Comparison of ENCODE assay signal across 10 cellular contexts in genomic region chr7:100169147-100169850, GRCh38. TPM values are rescaled to one million over a fixed set of nuclear protein-coding genes. Genes with fewer than 3 reads are reported as not detected.
A peak's percentile ranks its signal among the peaks of the same experiment; 100 is the strongest.
DNase-seq lines count a peak whose midpoint lies in the region; ATAC-seq and TF ChIP-seq lines count a peak whose summit lies in the region.
"Had no signal": no experiment of that assay in that cellular context is flagged by ENCODE, and none has a peak within 500 bp of the region (broad histone marks: within the 10 kb centered on the region; RNA-seq: fewer than 3 reads in every experiment).

No MANE protein-coding gene starts in this region.

- TF ChIP-seq CTCF in PC-9 (conservative IDR thresholded peaks at IDR 0.05): no peak

- no peak overlapping the region for H3K27ac Mint-ChIP-seq in activated CD4-positive, alpha-beta T cell treated with anti-CD3 and anti-CD28 coated beads, Interleukin-2, amount 10 ng/mL, durations not matched to agents 24 days and 14 days
- no peak overlapping the region for H3K27ac Mint-ChIP-seq in central memory CD8-positive, alpha-beta T cell (ENCODE audit: low read depth)
- peak overlapping the region; percentile 23 for H3K27ac Mint-ChIP-seq in stimulated activated effector memory CD8-positive, alpha-beta T cell treated with anti-CD3 and anti-CD28 coated beads, Interleukin-12 subunit alpha, Interleukin-12 subunit beta, amount 100 ng/mL, for 72 hours

- no peak overlapping the region for H2AFZ ChIP-seq in PC-9

- CTCF ChIA-PET in PC-9 (lab: Charles Lee): no interaction called here

- H3K9me3 Mint-ChIP-seq in activated CD4-positive, alpha-beta T cell treated with anti-CD3 and anti-CD28 coated beads, Interleukin-2, amount 10 ng/mL, durations not matched to agents 24 days and 14 days: no peaks in the 10 kb centered on the region
- H3K9me3 Mint-ChIP-seq in central memory CD8-positive, alpha-beta T cell: no peaks in the 10 kb centered on the region
- no peaks in the 10 kb centered on the region for H3K9me3 Mint-ChIP-seq in stimulated activated effector memory CD8-positive, alpha-beta T cell treated with anti-CD3 and anti-CD28 coated beads, Interleukin-12 subunit alpha, Interleukin-12 subunit beta, amount 100 ng/mL, for 72 hours

- no peak overlapping the region for H3K4me3 ChIP-seq in PC-9

- H3K27me3 ChIP-seq in PC-9 (ENCODE audit: insufficient read depth, low read depth): peaks cover 47% of the 10 kb centered on the region

- peaks cover 7% of the 10 kb centered on the region for H3K27me3 Mint-ChIP-seq in activated CD4-positive, alpha-beta T cell treated with anti-CD3 and anti-CD28 coated beads, Interleukin-2, amount 10 ng/mL, durations not matched to agents 24 days and 14 days
- H3K27me3 Mint-ChIP-seq in central memory CD8-positive, alpha-beta T cell: peaks cover 48% of the 10 kb centered on the region

- DNase-seq in activated CD4-positive, alpha-beta T cell treated with anti-CD3 and anti-CD28 coated beads, Interleukin-2, amount 10 ng/mL, durations not matched to agents 24 days and 14 days: no peak
- no peak for DNase-seq in activated CD4-positive, alpha-beta T cell treated with anti-CD3 and anti-CD28 coated beads for 1 hour
- DNase-seq in NCI-H146 treated with DMSO at 0.1 percent for 48 hours (lab: John Stamatoyannopoulos, UW; ENCODE audit: unreplicated experiment) (peak; percentile 32), PC-9 (no peak)
- no peak for DNase-seq in central memory CD8-positive, alpha-beta T cell (ENCODE audit: low spot score in 2 of 2)
- no peak for DNase-seq in stimulated activated effector memory CD8-positive, alpha-beta T cell treated with anti-CD3 and anti-CD28 coated beads, Interleukin-12 subunit alpha, Interleukin-12 subunit beta, amount 100 ng/mL, for 72 hours (ENCODE audit: low spot score in 2 of 2)
- no peak for DNase-seq in activated CD8-positive, alpha-beta memory T cell treated with anti-CD3 and anti-CD28 coated beads, Interleukin-2, amount 50 U/mL, for 4 hours
- DNase-seq: Karpas-422, NCI-H446 treated with DMSO at 0.1 percent for 48 hours had no signal

- H3F3A ChIP-seq in PC-9 (ENCODE audit: insufficient read depth, low read depth): no peaks in the 10 kb centered on the region

- H3K4me1 ChIP-seq in PC-9 (replicated peaks; ENCODE audit: insufficient read depth): no peaks in the 10 kb centered on the region

- no peaks in the 10 kb centered on the region for H3K9me2 ChIP-seq in PC-9 (ENCODE audit: insufficient read depth)

- H3K4me1 Mint-ChIP-seq in activated CD4-positive, alpha-beta T cell treated with anti-CD3 and anti-CD28 coated beads, Interleukin-2, amount 10 ng/mL, durations not matched to agents 24 days and 14 days: peaks cover 58% of the 10 kb centered on the region
- peaks cover 47% of the 10 kb centered on the region for H3K4me1 Mint-ChIP-seq in central memory CD8-positive, alpha-beta T cell
- peaks cover 62% of the 10 kb centered on the region for H3K4me1 Mint-ChIP-seq in stimulated activated effector memory CD8-positive, alpha-beta T cell treated with anti-CD3 and anti-CD28 coated beads, Interleukin-12 subunit alpha, Interleukin-12 subunit beta, amount 100 ng/mL, for 72 hours

- no peak overlapping the region for H3K4me2 ChIP-seq in PC-9

- no peaks in the 10 kb centered on the region for H3K9me3 ChIP-seq in PC-9 (ENCODE audit: insufficient read depth, low read depth)

- peaks cover 6% of the 10 kb centered on the region for H3K36me3 Mint-ChIP-seq in activated CD4-positive, alpha-beta T cell treated with anti-CD3 and anti-CD28 coated beads, Interleukin-2, amount 10 ng/mL, durations not matched to agents 24 days and 14 days (ENCODE audit: low read depth)
- H3K36me3 Mint-ChIP-seq in central memory CD8-positive, alpha-beta T cell (ENCODE audit: insufficient read depth): peaks cover 6% of the 10 kb centered on the region
- no peaks in the 10 kb centered on the region for H3K36me3 Mint-ChIP-seq in stimulated activated effector memory CD8-positive, alpha-beta T cell treated with anti-CD3 and anti-CD28 coated beads, Interleukin-12 subunit alpha, Interleukin-12 subunit beta, amount 100 ng/mL, for 72 hours

- peak overlapping the region; percentile 81 for H3K4me3 Mint-ChIP-seq in activated CD4-positive, alpha-beta T cell treated with anti-CD3 and anti-CD28 coated beads, Interleukin-2, amount 10 ng/mL, durations not matched to agents 24 days and 14 days
- H3K4me3 Mint-ChIP-seq in central memory CD8-positive, alpha-beta T cell: peak overlapping the region; percentile 64
- peak overlapping the region; percentile 56 for H3K4me3 Mint-ChIP-seq in stimulated activated effector memory CD8-positive, alpha-beta T cell treated with anti-CD3 and anti-CD28 coated beads, Interleukin-12 subunit alpha, Interleukin-12 subunit beta, amount 100 ng/mL, for 72 hours

- no peaks in the 10 kb centered on the region for H3K79me2 ChIP-seq in PC-9 (ENCODE audit: low read depth)

- no TSS peak for BruUV-seq in PC-9 (replicated peaks; lab: Mats Ljungman, UMichigan)

- POLR2A ChIA-PET in PC-9 (lab: Charles Lee; ENCODE audit: unreplicated experiment): interaction anchor here (0.6 kb wide), 1 partner anchor 201 kb away, joined by 7 read pairs; no protein-coding TSS in a partner anchor

- H3K36me3 ChIP-seq in PC-9 (ENCODE audit: low read depth): no peaks in the 10 kb centered on the region

- ATAC-seq in central memory CD8-positive, alpha-beta T cell (replicated peaks; ENCODE audit: extremely low read depth, poor library complexity, severe bottlenecking): no peak
- ATAC-seq in stimulated activated effector memory CD8-positive, alpha-beta T cell treated with anti-CD3 and anti-CD28 coated beads, Interleukin-12 subunit alpha, Interleukin-12 subunit beta, amount 100 ng/mL, for 72 hours: no peak
- no peak for ATAC-seq in GM21447 (IDR thresholded peaks at IDR 0.05; ENCODE audit: unreplicated experiment)

- H4K20me1 ChIP-seq in PC-9 (ENCODE audit: insufficient read depth): no peaks in the 10 kb centered on the region

- no peak overlapping the region for H3K27ac ChIP-seq in PC-9

- intact Hi-C loops in activated CD4-positive, alpha-beta T cell treated with anti-CD3 and anti-CD28 coated beads, Interleukin-2, amount 10 ng/mL, durations not matched to agents 24 days and 14 days (cut with micrococcal nuclease): no loop called here
- intact Hi-C loops in PC-9 (cut with micrococcal nuclease; ENCODE audit: unreplicated experiment): no loop called here

RNA-seq across cellular contexts. Expression of gene GAL3ST4, which starts 0.9 kb away (rescaled TPM):
- 2.1 TPM in 2 replicates for total RNA-seq in activated CD4-positive, alpha-beta T cell treated with anti-CD3 and anti-CD28 coated beads, Interleukin-2, amount 10 ng/mL, durations not matched to agents 24 days and 14 days
- 1.4 and 2.7 TPM in 2 replicates for total RNA-seq in PC-9 (2021)

RNA-seq across cellular contexts. Expression of gene GPC2, which starts 7.9 kb away (rescaled TPM):
- total RNA-seq in activated CD4-positive, alpha-beta T cell treated with anti-CD3 and anti-CD28 coated beads, Interleukin-2, amount 10 ng/mL, durations not matched to agents 24 days and 14 days: 6.3 and 7.9 TPM in 2 replicates
- 4.5 and 10.0 TPM in 2 replicates for total RNA-seq in PC-9 (2021)

RNA-seq across cellular contexts. Expression of gene STAG3, which starts 8.4 kb away (rescaled TPM):
- 23.7 TPM in 2 replicates for total RNA-seq in activated CD4-positive, alpha-beta T cell treated with anti-CD3 and anti-CD28 coated beads, Interleukin-2, amount 10 ng/mL, durations not matched to agents 24 days and 14 days
- 0.83 and 1.4 TPM in 2 replicates for total RNA-seq in PC-9 (2021)

RNA-seq across cellular contexts. Expression of gene TRAPPC14, which starts 10.8 kb away (rescaled TPM):
- 31.7 and 39.2 TPM in 2 replicates for total RNA-seq in activated CD4-positive, alpha-beta T cell treated with anti-CD3 and anti-CD28 coated beads, Interleukin-2, amount 10 ng/mL, durations not matched to agents 24 days and 14 days
- 20.5 and 23.4 TPM in 2 replicates for total RNA-seq in PC-9 (2021)

RNA-seq across cellular contexts. Expression of gene LAMTOR4, which starts 20.6 kb away (rescaled TPM):
- 123 and 126 TPM in 2 replicates for total RNA-seq in activated CD4-positive, alpha-beta T cell treated with anti-CD3 and anti-CD28 coated beads, Interleukin-2, amount 10 ng/mL, durations not matched to agents 24 days and 14 days
- 160 and 285 TPM in 2 replicates for total RNA-seq in PC-9 (2021)

Comparison
In these comparisons a context has a peak if more than half of its experiments do, and no peak if none do; other contexts are left out.
1. RNA of gene STAG3, which starts 8.4 kb away (total RNA-seq): 23.7 TPM in activated CD4-positive, alpha-beta T cell treated with anti-CD3 and anti-CD28 coated beads, Interleukin-2, amount 10 ng/mL, durations not matched to agents 24 days and 14 days; 0.83 to 1.4 TPM in PC-9; every median in the first group is over 10 times any median in the second.
2. Peak in every context shown above with its lines, with median percentiles within 50 percentile points of each other: H3K4me3 Mint-ChIP-seq.